8 cellular contexts compared by ENCODE assay signal in the genomic region with DNA sequence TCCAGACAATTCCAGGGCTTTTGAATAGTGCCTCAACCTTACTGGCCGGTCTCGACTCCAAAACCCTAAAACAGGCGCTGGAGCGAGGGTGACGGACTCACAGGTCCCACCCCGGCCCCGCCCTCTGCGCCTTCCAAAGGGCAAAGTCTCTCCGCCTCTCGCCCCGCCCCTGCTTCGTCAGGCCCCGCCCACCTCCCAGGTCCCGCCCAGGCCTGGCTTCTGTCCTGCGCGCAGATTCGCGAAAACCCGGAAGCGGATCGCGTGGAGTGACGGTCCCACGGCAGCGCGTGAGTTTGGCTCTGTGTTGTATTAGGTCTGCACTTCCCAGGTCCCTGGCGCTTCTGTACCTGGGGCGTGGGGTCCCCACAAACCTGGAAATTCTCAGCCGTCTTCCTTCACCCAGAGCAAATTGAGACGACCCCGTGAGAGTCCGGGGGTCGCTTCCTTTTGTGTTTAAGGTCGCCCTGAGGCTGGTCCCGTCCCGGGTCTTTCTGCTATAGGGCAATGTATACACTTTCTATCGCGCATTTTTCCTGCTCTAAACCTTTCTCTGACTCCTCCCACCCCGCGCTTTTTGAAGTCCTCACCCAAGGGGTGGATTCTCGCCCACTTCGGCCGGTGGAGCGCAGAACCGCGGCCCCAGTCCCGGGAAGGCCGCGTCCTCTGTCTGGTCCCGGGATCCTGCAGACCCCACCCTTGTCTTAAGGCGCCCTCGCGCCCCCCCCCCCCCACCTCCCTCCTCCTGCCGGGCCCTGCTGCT. TPM values are rescaled to one million over a fixed set of nuclear protein-coding genes. Genes with fewer than 3 reads are reported as not detected.
A peak's percentile ranks its signal among the peaks of the same experiment; 100 is the strongest.
DNase-seq lines count a peak whose midpoint lies in the region; ATAC-seq and TF ChIP-seq lines count a peak whose summit lies in the region.

A gene (plus strand): TSS at position 231 of the 760 bp plus-strand sequence. CDS start 16,090 bp downstream, outside the sequence.

- peaks cover 20% of the 10 kb centered on the region for H3K4me1 Mint-ChIP-seq in activated CD4-positive, alpha-beta T cell treated with anti-CD3 and anti-CD28 coated beads for 36 hours

- peak; percentile 92 for DNase-seq in GM12865 (ENCODE audit: low read depth)
- DNase-seq in NCI-H2227 (lab: John Stamatoyannopoulos, UW; ENCODE audit: unreplicated experiment) = peak; percentile 97
- peak; percentile 98 for DNase-seq in activated CD4-positive, alpha-beta T cell treated with anti-CD3 and anti-CD28 coated beads for 36 hours
- peak; percentile 84 for DNase-seq in choroid plexus epithelial cell (ENCODE audit: low read depth)
- DNase-seq in left colon = peak; percentile 93 to 99
- DNase-seq in stimulated activated CD4-positive, alpha-beta T cell treated with anti-CD3 and anti-CD28 coated beads, Interleukin-1b, Interleukin-23, amount 100 ng/mL, for 1 hour (ENCODE audit: low read depth in 2 of 2) = peak; percentile 91 to 97

- H3K9me3 Mint-ChIP-seq in activated CD4-positive, alpha-beta T cell treated with anti-CD3 and anti-CD28 coated beads for 36 hours (ENCODE audit: low read depth) = peaks cover 23% of the 10 kb centered on the region

- peak; percentile 75 for ATAC-seq in HG02884 (IDR thresholded peaks at IDR 0.05; ENCODE audit: unreplicated experiment)
- ATAC-seq in activated CD4-positive, alpha-beta T cell treated with anti-CD3 and anti-CD28 coated beads for 36 hours = peak; percentile 98
- peak; percentile 100 for ATAC-seq in left colon
- ATAC-seq in GM18870 (IDR thresholded peaks at IDR 0.05; ENCODE audit: unreplicated experiment) = no peak

- H3K27ac Mint-ChIP-seq in activated CD4-positive, alpha-beta T cell treated with anti-CD3 and anti-CD28 coated beads for 36 hours = peak within 1 kb of the TSS; percentile 87

- POLR2A ChIA-PET in activated CD4-positive, alpha-beta T cell treated with anti-CD3 and anti-CD28 coated beads for 36 hours (lab: Charles Lee) = no interaction called here

- intact Hi-C loops in activated CD4-positive, alpha-beta T cell treated with anti-CD3 and anti-CD28 coated beads for 36 hours (cut with DNase I, micrococcal nuclease) = loop anchor here (1.0 to 5.0 kb wide), 11 partner anchors 36 to 545 kb away; a partner anchor contains a TSS
- intact Hi-C loops in left colon (cut with DNase I, micrococcal nuclease) = no loop called here

- TF ChIP-seq CTCF in GM12865 (IDR thresholded peaks at IDR 0.05; ENCODE audit: insufficient read depth, low read depth, low read length, missing control alignments) = no peak
- TF ChIP-seq CTCF in choroid plexus epithelial cell (conservative IDR thresholded peaks at IDR 0.05; ENCODE audit: low read depth, low read length) = no peak

- H3K4me3 ChIP-seq in GM12865 (ENCODE audit: low read depth, low read length) = peak within 1 kb of the TSS; percentile 75
- H3K4me3 ChIP-seq in choroid plexus epithelial cell (ENCODE audit: low read depth, low read length) = peak within 1 kb of the TSS; percentile 80

- H3K4me3 Mint-ChIP-seq in activated CD4-positive, alpha-beta T cell treated with anti-CD3 and anti-CD28 coated beads for 36 hours = peak within 1 kb of the TSS; percentile 80

- peaks cover 9% of the 10 kb centered on the region for H3K27me3 Mint-ChIP-seq in activated CD4-positive, alpha-beta T cell treated with anti-CD3 and anti-CD28 coated beads for 36 hours

- peaks cover 41% of the 10 kb centered on the region for H3K36me3 Mint-ChIP-seq in activated CD4-positive, alpha-beta T cell treated with anti-CD3 and anti-CD28 coated beads for 36 hours (ENCODE audit: low read depth)

- CTCF ChIA-PET in activated CD4-positive, alpha-beta T cell treated with anti-CD3 and anti-CD28 coated beads for 36 hours (lab: Charles Lee) = no interaction called here

RNA-seq across cellular contexts. Expression of the gene that starts here (rescaled TPM):
- total RNA-seq in activated CD4-positive, alpha-beta T cell treated with anti-CD3 and anti-CD28 coated beads for 36 hours = 1 to 10 TPM; 5.8 to 7.4 TPM
- 1 to 10 TPM; 3.4 to 4.2 TPM for total RNA-seq in left colon

Comparison
In these comparisons a context has a peak if more than half of its experiments do, and no peak if none do; other contexts are left out.
1. intact Hi-C loops: an anchor here in activated CD4-positive, alpha-beta T cell treated with anti-CD3 and anti-CD28 coated beads for 36 hours (1.0 to 5.0 kb wide); none called in left colon.